22 cellular contexts compared by ENCODE assay signal in the genomic region with DNA sequence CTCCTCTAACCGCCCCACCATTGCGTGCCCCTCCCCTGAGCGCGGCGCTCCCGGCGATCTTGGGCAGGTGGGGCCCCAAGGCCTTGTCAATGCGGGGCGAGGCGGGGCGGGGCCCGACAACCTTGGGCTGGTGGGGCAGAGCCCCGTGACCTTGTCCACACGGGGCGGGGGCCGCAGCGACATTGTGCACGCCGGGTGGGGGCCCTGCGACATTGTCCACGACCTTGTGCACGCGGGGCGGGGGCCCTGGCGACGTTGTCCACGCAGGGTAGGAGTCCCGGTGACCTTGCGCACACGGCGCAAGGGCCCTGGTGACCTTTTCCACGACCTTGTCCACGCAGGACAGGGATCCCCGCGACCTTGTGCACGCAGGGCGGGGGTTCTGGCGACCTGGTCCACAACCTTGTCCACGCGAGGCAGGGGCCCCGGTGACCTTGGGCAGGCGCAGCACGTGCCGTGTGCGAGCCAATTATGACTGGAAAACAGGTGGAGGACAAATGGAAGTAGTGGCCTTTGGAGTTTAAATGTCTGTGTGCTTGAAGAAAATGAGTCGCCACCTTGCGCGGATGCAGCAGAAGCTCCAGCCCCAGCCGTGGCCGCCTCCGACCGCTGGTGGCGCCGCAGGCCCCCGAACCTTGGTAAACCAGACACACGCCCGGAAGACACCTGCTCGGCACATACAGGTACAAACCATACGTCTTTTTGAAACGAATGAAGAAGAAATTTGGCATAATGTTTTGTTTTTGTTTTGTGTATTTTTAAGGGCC.
A peak's percentile ranks its signal among the peaks of the same experiment; 100 is the strongest.
DNase-seq lines count a peak whose midpoint lies in the region; ATAC-seq, FAIRE-seq and TF ChIP-seq lines count a peak whose summit lies in the region.
"Had no signal": no experiment of that assay in that cellular context is flagged by ENCODE, and none has a peak within 500 bp of the region (broad histone marks: within the 10 kb centered on the region; RNA-seq: fewer than 3 reads in every experiment).

No MANE protein-coding gene starts in this region.

- H3K27ac ChIP-seq in ACC112 (ENCODE audit: low read depth, low read length): peak overlapping the region; percentile 82
- H3K27ac ChIP-seq in H9 (ENCODE audit: insufficient read length, low read depth, low read length): no peak overlapping the region
- peak overlapping the region; percentile 46 for H3K27ac ChIP-seq in endothelial cell of umbilical vein (ENCODE audit: insufficient read depth, low read depth, low read length)
- H3K27ac ChIP-seq: body of pancreas, foreskin keratinocyte, parathyroid adenoma had no signal

- no TSS peak for BruUV-seq in endothelial cell of umbilical vein (replicated peaks; lab: Mats Ljungman, UMichigan)

- DNase-seq in H9 (peak; percentile 59), endothelial cell of umbilical vein (ENCODE audit: low read depth, low spot score) (no peak), sciatic nerve (ENCODE audit: low spot score) (peak; percentile 59), NCI-H2171 treated with DMSO at 0.1 percent for 48 hours (lab: John Stamatoyannopoulos, UW) (no peak), hippocampal formation (lab: John Stamatoyannopoulos, UW) (no peak)
- DNase-seq in activated naive CD4-positive, alpha-beta T cell treated with Interleukin-2 at 50 U/mL for 16 hours: no peak
- DNase-seq: activated CD4-positive, alpha-beta T cell treated with anti-CD3 and anti-CD28 coated beads, Interleukin-2, amount 50 U/mL, for 48 hours; activated CD4-positive, CD25-positive, alpha-beta regulatory T cell; activated CD8-positive, alpha-beta memory T cell treated with anti-CD3 and anti-CD28 coated beads, Interleukin-2, amount 50 U/mL, for 48 hours; activated effector memory CD4-positive, alpha-beta T cell treated with Interleukin-2 at 50 U/mL for 16 hours; body of pancreas; EL; foreskin keratinocyte; left lung; NCI-H1105; NCI-H1930; NCI-H226; right lobe of liver had no signal

- POLR2A ChIA-PET in endothelial cell of umbilical vein (lab: Charles Lee): no interaction called here

- dilution Hi-C loops in endothelial cell of umbilical vein (cut with MboI; ENCODE audit: extremely low pct_ligation_motif_present, low sequenced_read_pairs): no loop called here

- no peaks in the 10 kb centered on the region for H3K23me2 ChIP-seq in H9 (ENCODE audit: insufficient read length, low read depth, low read length, poor library complexity, severe bottlenecking)

- no peaks in the 10 kb centered on the region for H3K9me3 ChIP-seq in H9 (ENCODE audit: control insufficient read depth, low read depth, low read length)
- no peaks in the 10 kb centered on the region for H3K9me3 ChIP-seq in endothelial cell of umbilical vein (replicated peaks; ENCODE audit: control insufficient read depth, insufficient read depth, low read length)
- H3K9me3 ChIP-seq: body of pancreas, right lobe of liver had no signal

- H2BK5ac ChIP-seq in H9 (ENCODE audit: insufficient read length, low read length): no peak overlapping the region

- H3K27me3 ChIP-seq in ACC112 (ENCODE audit: insufficient read depth, low read length) (no peaks in the 10 kb centered on the region), H9 (ENCODE audit: insufficient read depth, low read length) (no peaks in the 10 kb centered on the region), endothelial cell of umbilical vein (ENCODE audit: control insufficient read depth in 2 of 2, insufficient read depth in 2 of 2, low read length in 2 of 2) (no peaks in the 10 kb centered on the region)
- H3K27me3 ChIP-seq: body of pancreas, foreskin keratinocyte, left lung, right lobe of liver had no signal

- TF ChIP-seq POLR2A in endothelial cell of umbilical vein (IDR thresholded peaks at IDR 0.05; ENCODE audit: low read depth, low read length): no peak

- H3K4ac ChIP-seq in H9 (ENCODE audit: low read depth, low read length): no peak overlapping the region

- peaks cover 0 to 4% of the 10 kb centered on the region in 2 experiments; a peak in 1 of 5 replicates for H3K9me3 Mint-ChIP-seq in H9
- H3K9me3 Mint-ChIP-seq: nephron had no signal

- H2BK12ac ChIP-seq in H9 (ENCODE audit: insufficient read length, low read depth, low read length): no peak overlapping the region

- H3K18ac ChIP-seq in H9 (ENCODE audit: insufficient read length, low read depth, low read length): peak overlapping the region; percentile 5

- H2AFZ ChIP-seq in ACC112 (ENCODE audit: low read length, unreplicated experiment) (no peak overlapping the region), H9 (ENCODE audit: low read length) (no peak overlapping the region), endothelial cell of umbilical vein (ENCODE audit: low read depth, low read length) (no peak overlapping the region)
- H2AFZ ChIP-seq: parathyroid adenoma had no signal

- H4K5ac ChIP-seq in H9 (ENCODE audit: insufficient read length, low read depth, low read length): no peak overlapping the region

- no peak overlapping the region for H4K91ac ChIP-seq in H9 (ENCODE audit: insufficient read length, low read depth, low read length)

- TF ChIP-seq CTCF in H9 (conservative IDR thresholded peaks at IDR 0.05) (no peak), endothelial cell of umbilical vein (IDR thresholded peaks at IDR 0.05; ENCODE audit: extremely low read depth in 1 of 2, insufficient read depth in 1 of 2, low read depth in 1 of 2, low read length in 2 of 2) (no peak)

- H3K36me3 Mint-ChIP-seq in H9 (ENCODE audit: insufficient read depth in 1 of 3, low read depth in 3 of 3): peaks cover 4 to 22% (median 9%) of the 10 kb centered on the region in 3 experiments; a peak in 6 of 7 replicates

- intact Hi-C loops in endothelial cell of umbilical vein (cut with micrococcal nuclease) (loop anchor here (5.0 kb wide), 2 partner anchors 63 to 78 kb away; partner anchors contain the start of gene LATS2), sciatic nerve (cut with DNase I) (no loop called here)

- no peak overlapping the region for H3K4me3 Mint-ChIP-seq in H9
- H3K4me3 Mint-ChIP-seq: CD14-positive monocyte, nephron had no signal

- H3K27ac Mint-ChIP-seq in H9: peak overlapping the region in 1 of 3 experiments; percentile 61; a peak in 1 of 7 replicates

- no peak overlapping the region for H2BK20ac ChIP-seq in H9 (ENCODE audit: low read depth, low read length, poor library complexity, severe bottlenecking)

- no peak overlapping the region for H2BK15ac ChIP-seq in H9 (ENCODE audit: low read depth, low read length)

- no peaks in the 10 kb centered on the region for H3K27me3 Mint-ChIP-seq in H9 (ENCODE audit: low read depth)

- H3K79me2 ChIP-seq in ACC112 (ENCODE audit: control insufficient read depth, insufficient read depth, low read length, unreplicated experiment): peaks cover 46% of the 10 kb centered on the region
- peaks cover 11% of the 10 kb centered on the region; the same call in 1 of the 2 replicates for H3K79me2 ChIP-seq in H9 (ENCODE audit: insufficient read depth, low read length)
- peaks cover 95% of the 10 kb centered on the region for H3K79me2 ChIP-seq in endothelial cell of umbilical vein (ENCODE audit: control insufficient read depth, insufficient read depth, low read length)

- FAIRE-seq in endothelial cell of umbilical vein (lab: Jason Lieb, UNC): no peak

- no peak overlapping the region for H2AK5ac ChIP-seq in H9 (ENCODE audit: insufficient read length, low read length)

- H3K4me2 ChIP-seq in H9 (ENCODE audit: insufficient read depth, insufficient read length, low read length) (no peak overlapping the region), endothelial cell of umbilical vein (ENCODE audit: insufficient read depth, low read length) (no peak overlapping the region)

- CTCF ChIA-PET in endothelial cell of umbilical vein (lab: Charles Lee): interaction anchor here (0.6 kb wide), 1 partner anchor 490 kb away, joined by 3 read pairs; no protein-coding TSS in a partner anchor

- H3K9ac ChIP-seq in H9 (ENCODE audit: extremely low read depth, insufficient read length, low read length): no peak overlapping the region
- no peak overlapping the region for H3K9ac ChIP-seq in endothelial cell of umbilical vein (replicated peaks; ENCODE audit: extremely low read depth, insufficient read depth, low read length)
- H3K9ac ChIP-seq: parathyroid adenoma had no signal

- no peak overlapping the region for H3K23ac ChIP-seq in H9 (ENCODE audit: insufficient read length, low read depth, low read length)

- peaks cover 20 to 22% of the 10 kb centered on the region in 2 experiments for H3K4me1 Mint-ChIP-seq in H9

- H3K36me3 ChIP-seq in ACC112 (ENCODE audit: insufficient read depth, low read length) (peaks cover 13% of the 10 kb centered on the region), endothelial cell of umbilical vein (ENCODE audit: control insufficient read depth in 2 of 2, extremely low read depth in 1 of 2, insufficient read depth in 2 of 2, low read length in 2 of 2) (peaks cover 5 to 6% of the 10 kb centered on the region in 2 experiments)
- H3K36me3 ChIP-seq: right lobe of liver had no signal

- H3K56ac ChIP-seq in H9 (ENCODE audit: insufficient read length, low read depth, low read length): no peak overlapping the region

- H3K4me1 ChIP-seq in ACC112 (ENCODE audit: control insufficient read depth, insufficient read depth, low read length, unreplicated experiment) (peaks cover 26% of the 10 kb centered on the region), H9 (ENCODE audit: insufficient read depth, low read length) (peaks cover 6% of the 10 kb centered on the region; the same call in 1 of the 2 replicates), endothelial cell of umbilical vein (ENCODE audit: control insufficient read depth, extremely low read depth, insufficient read depth, low read length) (peaks cover 16% of the 10 kb centered on the region)
- H3K4me1 ChIP-seq: parathyroid adenoma, right lobe of liver had no signal

- no peak overlapping the region for H2BK120ac ChIP-seq in H9 (ENCODE audit: low read depth, low read length, poor library complexity, severe bottlenecking)

- no peak overlapping the region for H4K8ac ChIP-seq in H9 (replicated peaks; ENCODE audit: insufficient read length, low read depth, low read length)

- H3K14ac ChIP-seq in H9 (ENCODE audit: insufficient read depth, low read length): no peak overlapping the region

- H3K79me1 ChIP-seq in H9 (ENCODE audit: insufficient read depth, low read depth, low read length, poor library complexity, severe bottlenecking): peaks cover 7% of the 10 kb centered on the region

- H3K9me1 ChIP-seq in endothelial cell of umbilical vein (replicated peaks; ENCODE audit: control insufficient read depth, extremely low read depth, insufficient read depth, low read length): no peaks in the 10 kb centered on the region

- H4K20me1 ChIP-seq in H9 (ENCODE audit: control insufficient read depth, insufficient read depth, insufficient read length) (no peaks in the 10 kb centered on the region), endothelial cell of umbilical vein (replicated peaks; ENCODE audit: control insufficient read depth, extremely low read depth, insufficient read depth, low read length) (peaks cover 5% of the 10 kb centered on the region)

- H3K4me3 ChIP-seq in ACC112 (ENCODE audit: low read depth, low read length): no peak overlapping the region
- H3K4me3 ChIP-seq in endothelial cell of umbilical vein (replicated peaks in 1 of 3; ENCODE audit: insufficient read depth in 1 of 3, low read depth in 1 of 3, low read length in 3 of 3): no peak overlapping the region
- H3K4me3 ChIP-seq: body of pancreas, left lung, right lobe of liver had no signal

- no peak for ATAC-seq in sciatic nerve
- ATAC-seq: body of pancreas, foreskin keratinocyte, left lung had no signal

- WGBS in H9 (ENCODE audit: extremely low coverage, insufficient read length, low lambda C conversion rate): no CpG with 5 or more reads among the region's 60 CpGs

- no peak overlapping the region for H3T11ph ChIP-seq in H9 (ENCODE audit: low read length)

Comparison
In these comparisons a context has a peak if more than half of its experiments do, and no peak if none do; other contexts are left out.
1. DNase-seq: peak in H9 (single experiment) and sciatic nerve (single experiment); none in endothelial cell of umbilical vein (single experiment), NCI-H2171 treated with DMSO at 0.1 percent for 48 hours (single experiment), activated naive CD4-positive, alpha-beta T cell treated with Interleukin-2 at 50 U/mL for 16 hours (single experiment) and hippocampal formation (0 of 2).